In genomic region chr9:19410594-19410993, GRCh38 we compare ENCODE assay signal across 26 cellular contexts. TPM values are rescaled to one million over a fixed set of nuclear protein-coding genes. Genes with fewer than 3 reads are reported as not detected.
DNase-seq lines count a peak whose midpoint lies in the region; ATAC-seq and TF ChIP-seq lines count a peak whose summit lies in the region.
"Had no signal": no experiment of that assay in that cellular context is flagged by ENCODE, and none has a peak within 500 bp of the region (broad histone marks: within the 10 kb centered on the region; RNA-seq: fewer than 3 reads in every experiment).

No MANE protein-coding gene starts in this region.

- H3K56ac ChIP-seq in H9 (ENCODE audit: insufficient read length, low read depth, low read length): no peak overlapping the region

- no peak for TF ChIP-seq POLR2A in upper lobe of left lung (IDR thresholded peaks at IDR 0.05)

- H3K4me2 ChIP-seq in H9 (ENCODE audit: insufficient read depth, insufficient read length, low read length): no peak overlapping the region

- H2AK5ac ChIP-seq in H9 (ENCODE audit: insufficient read length, low read length): no peak overlapping the region

- POLR2A ChIA-PET in naive thymus-derived CD4-positive, alpha-beta T cell (lab: Charles Lee): interaction anchor here (0.9 to 3.1 kb wide), 3 partner anchors 31 to 266 kb away, joined by 3 to 21 read pairs (median 8); partner anchors contain the start of gene RPS6

- H3K4me1 ChIP-seq in ACC112 (ENCODE audit: control insufficient read depth, insufficient read depth, low read length, unreplicated experiment) (peaks cover 18% of the 10 kb centered on the region), H9 (ENCODE audit: insufficient read depth, low read length) (peaks cover 7% of the 10 kb centered on the region; the same call in 1 of the 2 replicates), upper lobe of right lung (peaks cover 14% of the 10 kb centered on the region), upper lobe of left lung (peaks cover 4 to 13% (median 8%) of the 10 kb centered on the region in 4 donors)
- H3K4me1 ChIP-seq in naive thymus-derived CD4-positive, alpha-beta T cell (ENCODE audit: control insufficient read depth in 2 of 2, insufficient read depth in 2 of 2, low read length in 2 of 2): peaks cover 0 to 6% of the 10 kb centered on the region in 2 donors
- H3K4me1 ChIP-seq: BE2C, foreskin keratinocyte, prostate gland had no signal

- H3K27me3 Mint-ChIP-seq in H9 (ENCODE audit: low read depth): peaks cover 14% of the 10 kb centered on the region
- H3K27me3 Mint-ChIP-seq in activated T-helper 17 cell treated with anti-CD3 and anti-CD28 coated beads, Interleukin-2, amount 50 U/mL, for 72 hours: no peaks in the 10 kb centered on the region
- peaks cover 0 to 9% (median 0%) of the 10 kb centered on the region in 5 donors for H3K27me3 Mint-ChIP-seq in naive thymus-derived CD4-positive, alpha-beta T cell
- H3K27me3 Mint-ChIP-seq: activated CD4-positive, alpha-beta memory T cell treated with anti-CD3 and anti-CD28 coated beads for 36 hours had no signal

- H3T11ph ChIP-seq in H9 (ENCODE audit: low read length): no peak overlapping the region

- H3K18ac ChIP-seq in H9 (ENCODE audit: insufficient read length, low read depth, low read length): no peak overlapping the region

- no peak overlapping the region for H3K27ac Mint-ChIP-seq in H9
- H3K27ac Mint-ChIP-seq in activated T-helper 17 cell treated with anti-CD3 and anti-CD28 coated beads, Interleukin-2, amount 50 U/mL, for 72 hours: no peak overlapping the region
- no peak overlapping the region for H3K27ac Mint-ChIP-seq in naive thymus-derived CD4-positive, alpha-beta T cell
- H3K27ac Mint-ChIP-seq: activated CD4-positive, alpha-beta memory T cell treated with anti-CD3 and anti-CD28 coated beads for 36 hours had no signal

- H3K9me3 ChIP-seq in H9 (ENCODE audit: control insufficient read depth, low read depth, low read length): no peaks in the 10 kb centered on the region
- no peaks in the 10 kb centered on the region for H3K9me3 ChIP-seq in naive thymus-derived CD4-positive, alpha-beta T cell (ENCODE audit: control insufficient read depth in 2 of 3, low read length in 3 of 3)
- no peaks in the 10 kb centered on the region for H3K9me3 ChIP-seq in upper lobe of right lung
- no peaks in the 10 kb centered on the region for H3K9me3 ChIP-seq in upper lobe of left lung
- H3K9me3 ChIP-seq: A549, BE2C, prostate gland, transverse colon had no signal

- CTCF ChIA-PET in naive thymus-derived CD4-positive, alpha-beta T cell (lab: Charles Lee): interaction anchor here (0.9 kb wide), 1 partner anchor 47 kb away, joined by 3 read pairs; no protein-coding TSS in a partner anchor

- H2BK12ac ChIP-seq in H9 (ENCODE audit: insufficient read length, low read depth, low read length): no peak overlapping the region

- no peak overlapping the region for H4K5ac ChIP-seq in H9 (ENCODE audit: insufficient read length, low read depth, low read length)

- H2BK20ac ChIP-seq in H9 (ENCODE audit: low read depth, low read length, poor library complexity, severe bottlenecking): no peak overlapping the region

- no peak overlapping the region for H3K14ac ChIP-seq in H9 (ENCODE audit: insufficient read depth, low read length)

- DNase-seq in H9 (no peak), upper lobe of right lung (no peak), upper lobe of left lung (no peak), NOMO-1 treated with DMSO at 0.1 percent for 48 hours (lab: John Stamatoyannopoulos, UW; ENCODE audit: unreplicated experiment) (no peak)
- no peak for DNase-seq in naive thymus-derived CD4-positive, alpha-beta T cell
- DNase-seq: activated CD4-positive, alpha-beta memory T cell treated with anti-CD3 and anti-CD28 coated beads for 36 hours; activated gamma-delta T cell; BE2C; Calu3; effector CD8-positive, alpha-beta T cell; H7; midbrain; NCI-H1417; NCI-H2081; NCI-H345; NCI-H82; transverse colon had no signal

- H3K36me3 ChIP-seq in ACC112 (ENCODE audit: insufficient read depth, low read length) (no peaks in the 10 kb centered on the region), upper lobe of right lung (no peaks in the 10 kb centered on the region), upper lobe of left lung (no peaks in the 10 kb centered on the region)
- H3K36me3 ChIP-seq in naive thymus-derived CD4-positive, alpha-beta T cell (ENCODE audit: control insufficient read depth in 2 of 3, insufficient read depth in 3 of 3, low read length in 3 of 3): peaks cover 0 to 11% (median 0%) of the 10 kb centered on the region in 3 experiments
- H3K36me3 ChIP-seq: BE2C, prostate gland, transverse colon had no signal

- H3K4me1 Mint-ChIP-seq in H9: peaks cover 37 to 40% of the 10 kb centered on the region in 2 experiments
- H3K4me1 Mint-ChIP-seq in activated T-helper 17 cell treated with anti-CD3 and anti-CD28 coated beads, Interleukin-2, amount 50 U/mL, for 72 hours: peaks cover 6% of the 10 kb centered on the region
- H3K4me1 Mint-ChIP-seq in naive thymus-derived CD4-positive, alpha-beta T cell: peaks cover 8 to 30% (median 19%) of the 10 kb centered on the region in 7 donors

- no peak for TF ChIP-seq CTCF in H9 (conservative IDR thresholded peaks at IDR 0.05)
- no peak for TF ChIP-seq CTCF in upper lobe of right lung (IDR thresholded peaks at IDR 0.05)
- TF ChIP-seq CTCF in upper lobe of left lung (IDR thresholded peaks at IDR 0.05): no peak

- H3K79me2 ChIP-seq in ACC112 (ENCODE audit: control insufficient read depth, insufficient read depth, low read length, unreplicated experiment) (no peaks in the 10 kb centered on the region), H9 (ENCODE audit: insufficient read depth, low read length) (no peaks in the 10 kb centered on the region; the same call in 1 of the 2 replicates)

- peaks cover 3 to 19% (median 4%) of the 10 kb centered on the region in 3 experiments; a peak in 6 of 7 replicates for H3K36me3 Mint-ChIP-seq in H9 (ENCODE audit: insufficient read depth in 1 of 3, low read depth in 3 of 3)
- no peaks in the 10 kb centered on the region for H3K36me3 Mint-ChIP-seq in activated T-helper 17 cell treated with anti-CD3 and anti-CD28 coated beads, Interleukin-2, amount 50 U/mL, for 72 hours (ENCODE audit: low read depth)
- H3K36me3 Mint-ChIP-seq in naive thymus-derived CD4-positive, alpha-beta T cell: peaks cover 0 to 11% (median 5%) of the 10 kb centered on the region in 5 donors
- H3K36me3 Mint-ChIP-seq: activated CD4-positive, alpha-beta memory T cell treated with anti-CD3 and anti-CD28 coated beads for 36 hours had no signal

- no peak overlapping the region for H4K91ac ChIP-seq in H9 (ENCODE audit: insufficient read length, low read depth, low read length)

- H3K4me3 ChIP-seq in ACC112 (ENCODE audit: low read depth, low read length) (no peak overlapping the region; the same call in 1 of the 2 replicates), upper lobe of right lung (no peak overlapping the region), upper lobe of left lung (no peak overlapping the region)
- H3K4me3 ChIP-seq in naive thymus-derived CD4-positive, alpha-beta T cell (ENCODE audit: low read length): no peak overlapping the region

- no peaks in the 10 kb centered on the region for H4K20me1 ChIP-seq in H9 (ENCODE audit: control insufficient read depth, insufficient read depth, insufficient read length)

- H2AFZ ChIP-seq in ACC112 (ENCODE audit: low read length, unreplicated experiment) (no peak overlapping the region), H9 (ENCODE audit: low read length) (no peak overlapping the region)

- intact Hi-C loops in naive thymus-derived CD4-positive, alpha-beta T cell (cut with micrococcal nuclease): no loop called here
- intact Hi-C loops in upper lobe of right lung (cut with DNase I): no loop called here

- H3K9ac ChIP-seq in H9 (ENCODE audit: extremely low read depth, insufficient read length, low read length): no peak overlapping the region

- H3K23me2 ChIP-seq in H9 (ENCODE audit: insufficient read length, low read depth, low read length, poor library complexity, severe bottlenecking): peaks cover 17% of the 10 kb centered on the region

- H3K4ac ChIP-seq in H9 (ENCODE audit: low read depth, low read length): no peak overlapping the region

- H2BK15ac ChIP-seq in H9 (ENCODE audit: low read depth, low read length): no peak overlapping the region

- no peak overlapping the region for H4K8ac ChIP-seq in H9 (replicated peaks; ENCODE audit: insufficient read length, low read depth, low read length)

- H3K27ac ChIP-seq in ACC112 (ENCODE audit: low read depth, low read length) (0 out of 2 replicates have a peak overlapping the region, but pooled peaks have one; percentile 6), H9 (ENCODE audit: insufficient read length, low read depth, low read length) (no peak overlapping the region), upper lobe of right lung (no peak overlapping the region), upper lobe of left lung (no peak overlapping the region)
- no peak overlapping the region for H3K27ac ChIP-seq in naive thymus-derived CD4-positive, alpha-beta T cell (ENCODE audit: low read depth, low read length)
- H3K27ac ChIP-seq: A549, foreskin keratinocyte, HL-60, transverse colon had no signal

- no CpG with 5 or more reads among the region's 2 CpGs for WGBS in H9 (ENCODE audit: extremely low coverage, insufficient read length, low lambda C conversion rate)
- WGBS in upper lobe of left lung, 2 donors: 100% methylated on average over 2 of the region's 2 CpGs

- H3K4me3 Mint-ChIP-seq in H9: peak overlapping the region; percentile 95 to 98; a peak in 1 of 5 replicates
- H3K4me3 Mint-ChIP-seq in activated T-helper 17 cell treated with anti-CD3 and anti-CD28 coated beads, Interleukin-2, amount 50 U/mL, for 72 hours: peak overlapping the region; percentile 99
- H3K4me3 Mint-ChIP-seq in naive thymus-derived CD4-positive, alpha-beta T cell: peak overlapping the region in 6 of 10 donors; percentile 4 to 99 (median 68)

- ATAC-seq in activated T-helper 17 cell treated with anti-CD3 and anti-CD28 coated beads, Interleukin-2, amount 50 U/mL, for 72 hours (replicated peaks): no peak
- ATAC-seq in naive thymus-derived CD4-positive, alpha-beta T cell: no peak
- no peak for ATAC-seq in upper lobe of right lung
- ATAC-seq in upper lobe of left lung (ENCODE audit: low FRiP score in 2 of 2): no peak
- ATAC-seq in GM21529 (IDR thresholded peaks at IDR 0.05; ENCODE audit: unreplicated experiment): no peak
- ATAC-seq: A549, foreskin keratinocyte, SK-N-SH treated with all-trans-retinoic acid at 6 μM for 48 hours had no signal

- no peaks in the 10 kb centered on the region; a peak in 1 of 5 replicates for H3K9me3 Mint-ChIP-seq in H9
- no peaks in the 10 kb centered on the region for H3K9me3 Mint-ChIP-seq in activated T-helper 17 cell treated with anti-CD3 and anti-CD28 coated beads, Interleukin-2, amount 50 U/mL, for 72 hours
- peaks cover 0 to 2% (median 0%) of the 10 kb centered on the region in 11 donors for H3K9me3 Mint-ChIP-seq in naive thymus-derived CD4-positive, alpha-beta T cell
- H3K9me3 Mint-ChIP-seq: activated CD4-positive, alpha-beta memory T cell treated with anti-CD3 and anti-CD28 coated beads for 36 hours; T-helper 2 cell treated with Interferon-gamma antibody and Interleukin-4, amounts not matched to agents 5 μg/mL and 100 μg/mL, for 36 hours had no signal

- H2BK120ac ChIP-seq in H9 (ENCODE audit: low read depth, low read length, poor library complexity, severe bottlenecking): no peak overlapping the region

- TF ChIP-seq EP300 in upper lobe of left lung (IDR thresholded peaks at IDR 0.05): no peak

- no peak overlapping the region for H2BK5ac ChIP-seq in H9 (ENCODE audit: insufficient read length, low read length)

- H3K27me3 ChIP-seq in ACC112 (ENCODE audit: insufficient read depth, low read length) (no peaks in the 10 kb centered on the region), H9 (ENCODE audit: insufficient read depth, low read length) (peaks cover 3% of the 10 kb centered on the region; the same call in 1 of the 2 replicates), upper lobe of right lung (no peaks in the 10 kb centered on the region), upper lobe of left lung (no peaks in the 10 kb centered on the region)
- H3K27me3 ChIP-seq in naive thymus-derived CD4-positive, alpha-beta T cell (ENCODE audit: control insufficient read depth in 2 of 2, insufficient read depth in 2 of 2, low read length in 2 of 2): no peaks in the 10 kb centered on the region
- H3K27me3 ChIP-seq: BE2C, foreskin keratinocyte, transverse colon had no signal

- no peak overlapping the region for H3K23ac ChIP-seq in H9 (ENCODE audit: insufficient read length, low read depth, low read length)

- H3K79me1 ChIP-seq in H9 (ENCODE audit: insufficient read depth, low read depth, low read length, poor library complexity, severe bottlenecking): no peaks in the 10 kb centered on the region

RNA-seq across cellular contexts. Expression of gene ACER2, which starts 1.8 kb away (rescaled TPM):
- total RNA-seq in H9 (2021) (8.9 and 9.6 TPM in 2 replicates), upper lobe of right lung (5.5 TPM), upper lobe of left lung (1 to 10 TPM; 3.2 to 9.4 (median 4.5) TPM)
- total RNA-seq in activated T-helper 17 cell treated with anti-CD3 and anti-CD28 coated beads, Interleukin-2, amount 50 U/mL, for 72 hours: 1 to 10 TPM; 2.9 to 3.1 TPM
- 1 to 10 TPM; 2.0 to 5.7 (median 2.8) TPM for total RNA-seq in naive thymus-derived CD4-positive, alpha-beta T cell
- 1 to 10 TPM in 1 of 2 donors, under 1 TPM in 1; 0.31 to 1.2 TPM for polyA plus RNA-seq in naive thymus-derived CD4-positive, alpha-beta T cell

RNA-seq across cellular contexts. Expression of gene RPS6, which starts 30.6 kb away (rescaled TPM):
- 2,956 and 3,043 TPM in 2 replicates for total RNA-seq in H9 (2021)
- total RNA-seq in activated T-helper 17 cell treated with anti-CD3 and anti-CD28 coated beads, Interleukin-2, amount 50 U/mL, for 72 hours: 1,000 to 10,000 TPM; 2,772 to 3,529 TPM
- 1,000 to 10,000 TPM; 1,823 to 4,329 (median 3,439) TPM for total RNA-seq in naive thymus-derived CD4-positive, alpha-beta T cell
- polyA plus RNA-seq in naive thymus-derived CD4-positive, alpha-beta T cell: 1,000 to 10,000 TPM; 3,623 to 4,015 TPM
- total RNA-seq in upper lobe of right lung: 1,499 TPM
- total RNA-seq in upper lobe of left lung: 1,000 to 10,000 TPM in 3 of 6 donors, 100 to 1,000 TPM in 3; 664 to 1,586 (median 1,027) TPM
